Comparison of ENCODE assay signal across 9 cellular contexts in the genomic region with DNA sequence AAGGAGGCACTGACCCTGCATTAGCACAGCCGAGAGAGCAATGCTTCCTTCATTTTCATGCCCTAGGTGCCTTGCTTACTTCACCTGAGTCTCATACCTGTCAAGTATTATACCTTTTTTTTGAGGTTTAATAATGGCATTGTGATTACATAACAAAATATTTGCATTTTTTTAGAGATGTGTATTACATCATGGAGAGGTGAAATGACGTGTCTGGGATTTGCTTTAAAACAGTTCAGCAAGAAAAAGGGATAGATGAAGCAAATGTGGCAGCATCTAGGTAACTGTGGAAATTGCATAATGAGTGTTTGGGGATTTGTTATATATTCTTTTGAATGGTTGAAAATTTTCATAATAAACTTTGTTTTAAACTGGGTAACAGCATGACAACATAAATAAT. TPM values are rescaled to one million over a fixed set of nuclear protein-coding genes. Genes with fewer than 3 reads are reported as not detected.
"Had no signal": no experiment of that assay in that cellular context is flagged by ENCODE, and none has a peak within 500 bp of the region (broad histone marks: within the 10 kb centered on the region; RNA-seq: fewer than 3 reads in every experiment).

No MANE protein-coding gene starts in this region.

- DNase-seq: GDM1, GF-D8 had no signal

- ATAC-seq: GM12878 had no signal

- FAIRE-seq: G401.6, GM12878, GM12891, GM12892, GM18507, GM19239 had no signal

- H3K4me3 ChIP-seq: GM12878 had no signal

RNA-seq across cellular contexts. Expression of gene NKX2-2, which starts 48.9 kb away (rescaled TPM):
- total RNA-seq: G401, GM12878 had no signal
- polyA plus RNA-seq: GM12878 had no signal
